ENCODE assay signal across 6 cellular contexts in genomic region chr16:29135098-29135497, GRCh38.
DNase-seq lines count a peak whose midpoint lies in the region; ATAC-seq, FAIRE-seq and TF ChIP-seq lines count a peak whose summit lies in the region.
"Not testable (repeated sequence)": the region's sequence is repeated elsewhere in the genome, so short reads cannot be mapped to it uniquely, and the experiment has no call there.

No MANE protein-coding gene starts in this region.

- H3K27ac Mint-ChIP-seq in CD4-positive, alpha-beta memory T cell, result peak overlapping the region in 4 of 7 donors; percentile 12 to 78 (median 54)
- H3K27ac Mint-ChIP-seq in natural killer cell, result peak overlapping the region; percentile 38 to 62

- H3K4me2 ChIP-seq in K562 (ENCODE audit: insufficient read depth, low read length), result not testable (repeated sequence)

- in situ Hi-C loops in K562 (cut with MboI), result not testable (repeated sequence)

- H3K36me3 Mint-ChIP-seq in CD4-positive, alpha-beta memory T cell; natural killer cell: not testable (repeated sequence)

- CTCF ChIA-PET in CD4-positive, alpha-beta memory T cell (lab: Charles Lee; ENCODE audit: partially characterized antibody); K562 (lab: Yijun Ruan, JAX; ENCODE audit: low intra/inter-chr PET ratio): not testable (repeated sequence)

- H2AFZ ChIP-seq in K562 (ENCODE audit: low read depth, low read length), result not testable (repeated sequence)

- not testable (repeated sequence) for H3K27ac ChIP-seq in CD4-positive, alpha-beta memory T cell (ENCODE audit: low read depth, low read length); RWPE2 (ENCODE audit: poor library complexity, severe bottlenecking); K562 (ENCODE audit: extremely low read depth, low read depth, low read length); spleen

- not testable (repeated sequence) for H3K4me3 ChIP-seq in CD4-positive, alpha-beta memory T cell (ENCODE audit: low read length in 2 of 2); RWPE2 (ENCODE audit: severe bottlenecking); K562; epithelial cell of esophagus (ENCODE audit: low read length); spleen

- not testable (repeated sequence) for TF ChIP-seq RAD21 in K562 (CRISPR knock-in tag; conservative IDR thresholded peaks at IDR 0.05 in 1 of 2, IDR thresholded peaks at IDR 0.05 in 1 of 2)

- H3K9ac ChIP-seq in K562 (ENCODE audit: insufficient read depth in 1 of 2, low read depth in 2 of 2, low read length in 2 of 2), result not testable (repeated sequence)

- intact Hi-C loops in CD4-positive, alpha-beta memory T cell (cut with micrococcal nuclease); K562 (cut with micrococcal nuclease); natural killer cell (cut with micrococcal nuclease); spleen (cut with DNase I; ENCODE audit: low total_unique reads): not testable (repeated sequence)

- not testable (repeated sequence) for H3K4me3 Mint-ChIP-seq in CD4-positive, alpha-beta memory T cell; natural killer cell

- H3K27me3 Mint-ChIP-seq in CD4-positive, alpha-beta memory T cell; natural killer cell (ENCODE audit: low read depth in 2 of 2): not testable (repeated sequence)

- BruUV-seq in K562 (replicated peaks; lab: Mats Ljungman, UMichigan), result not testable (repeated sequence)

- not testable (repeated sequence) for TF ChIP-seq CTCF in RWPE2 (IDR thresholded peaks at IDR 0.05; ENCODE audit: poor library complexity, severe bottlenecking); K562 (IDR thresholded peaks at IDR 0.05 in 2 of 3, conservative IDR thresholded peaks at IDR 0.05 in 1 of 3; ENCODE audit: insufficient read depth in 2 of 3, low read depth in 1 of 3, low read length in 3 of 3); epithelial cell of esophagus (IDR thresholded peaks at IDR 0.05; ENCODE audit: insufficient read depth, low read depth, low read length, missing control alignments); natural killer cell (IDR thresholded peaks at IDR 0.05); spleen (IDR thresholded peaks at IDR 0.05 in 8 of 11, conservative IDR thresholded peaks at IDR 0.05 in 3 of 11)

- H3K27me3 ChIP-seq in CD4-positive, alpha-beta memory T cell (ENCODE audit: insufficient read depth, low read length); RWPE2 (ENCODE audit: insufficient read depth, poor library complexity, severe bottlenecking); spleen (replicated peaks in 1 of 7): not testable (repeated sequence)
- H3K27me3 ChIP-seq in K562 (ENCODE audit: control insufficient read depth in 2 of 2, insufficient read depth in 2 of 2, low read length in 2 of 2), result peaks cover 0 to 13% of the 10 kb centered on the region in 2 experiments; a peak in 3 of 5 replicates

- POLR2A ChIA-PET in CD4-positive, alpha-beta memory T cell (lab: Charles Lee; ENCODE audit: partially characterized antibody); K562 (lab: Yijun Ruan, JAX): not testable (repeated sequence)

- TF ChIP-seq EP300 in K562 (IDR thresholded peaks at IDR 0.05; ENCODE audit: low read length), result not testable (repeated sequence)

- peak; percentile 62 for FAIRE-seq in K562 (lab: Jason Lieb, UNC)

- H3K9me3 ChIP-seq in CD4-positive, alpha-beta memory T cell (ENCODE audit: control insufficient read depth in 1 of 2, low read length in 2 of 2); RWPE2 (ENCODE audit: severe bottlenecking); K562 (replicated peaks; ENCODE audit: control insufficient read depth, insufficient read depth, low read depth, low read length); spleen: not testable (repeated sequence)

- not testable (repeated sequence) for H3K36me3 ChIP-seq in CD4-positive, alpha-beta memory T cell (ENCODE audit: insufficient read depth, low read length); RWPE2 (ENCODE audit: low read depth); K562 (ENCODE audit: control insufficient read depth, insufficient read depth, low read length); spleen

- not testable (repeated sequence) for TF ChIP-seq POLR2A in K562 (conservative IDR thresholded peaks at IDR 0.05); spleen (IDR thresholded peaks at IDR 0.05)

- not testable (repeated sequence) for H3K9me3 Mint-ChIP-seq in CD4-positive, alpha-beta memory T cell; natural killer cell

- H4K20me1 ChIP-seq in K562 (replicated peaks; ENCODE audit: control insufficient read depth, insufficient read depth, low read length), result not testable (repeated sequence)

- not testable (repeated sequence) for H3K79me2 ChIP-seq in K562 (ENCODE audit: control insufficient read depth, insufficient read depth, low read length)

- not testable (repeated sequence) for ATAC-seq in RWPE2 (ENCODE audit: low read depth); K562; natural killer cell

- not testable (repeated sequence) for DNase-seq in CD4-positive, alpha-beta memory T cell; K562 (ENCODE audit: extremely low read depth in 1 of 4, low spot score in 3 of 4); natural killer cell
- peak; percentile 11 for DNase-seq in RWPE2 (ENCODE audit: low spot score)
- DNase-seq in epithelial cell of esophagus (ENCODE audit: low read depth), result peak; percentile 11
- peak; percentile 33 for DNase-seq in spleen

- not testable (repeated sequence) for H3K4me1 ChIP-seq in CD4-positive, alpha-beta memory T cell (ENCODE audit: insufficient read depth, low read length); RWPE2 (ENCODE audit: insufficient read depth, poor library complexity, severe bottlenecking)
- peaks cover 0 to 25% of the 10 kb centered on the region in 2 experiments; a peak in 2 of 5 replicates for H3K4me1 ChIP-seq in K562 (replicated peaks in 1 of 2; ENCODE audit: control insufficient read depth in 2 of 2, insufficient read depth in 2 of 2, low read length in 2 of 2)
- peaks cover 0 to 22% (median 7%) of the 10 kb centered on the region in 6 donors for H3K4me1 ChIP-seq in spleen

- H3K9me1 ChIP-seq in K562 (ENCODE audit: control insufficient read depth, insufficient read depth, low read length), result not testable (repeated sequence)

- WGBS in K562 (ENCODE audit: insufficient coverage, low coverage, missing lambda C conversion rate), result 55% methylated on average over 6 of the region's 6 CpGs
- 92 to 100% (median 95%) methylated on average over 2 to 6 of the region's 6 CpGs for WGBS in spleen, 5 donors

- H3K4me1 Mint-ChIP-seq in CD4-positive, alpha-beta memory T cell, result not testable (repeated sequence)
- H3K4me1 Mint-ChIP-seq in natural killer cell, result peaks cover 10 to 13% of the 10 kb centered on the region in 2 donors
